ENCODE assay signal across 9 cellular contexts in the genomic region with DNA sequence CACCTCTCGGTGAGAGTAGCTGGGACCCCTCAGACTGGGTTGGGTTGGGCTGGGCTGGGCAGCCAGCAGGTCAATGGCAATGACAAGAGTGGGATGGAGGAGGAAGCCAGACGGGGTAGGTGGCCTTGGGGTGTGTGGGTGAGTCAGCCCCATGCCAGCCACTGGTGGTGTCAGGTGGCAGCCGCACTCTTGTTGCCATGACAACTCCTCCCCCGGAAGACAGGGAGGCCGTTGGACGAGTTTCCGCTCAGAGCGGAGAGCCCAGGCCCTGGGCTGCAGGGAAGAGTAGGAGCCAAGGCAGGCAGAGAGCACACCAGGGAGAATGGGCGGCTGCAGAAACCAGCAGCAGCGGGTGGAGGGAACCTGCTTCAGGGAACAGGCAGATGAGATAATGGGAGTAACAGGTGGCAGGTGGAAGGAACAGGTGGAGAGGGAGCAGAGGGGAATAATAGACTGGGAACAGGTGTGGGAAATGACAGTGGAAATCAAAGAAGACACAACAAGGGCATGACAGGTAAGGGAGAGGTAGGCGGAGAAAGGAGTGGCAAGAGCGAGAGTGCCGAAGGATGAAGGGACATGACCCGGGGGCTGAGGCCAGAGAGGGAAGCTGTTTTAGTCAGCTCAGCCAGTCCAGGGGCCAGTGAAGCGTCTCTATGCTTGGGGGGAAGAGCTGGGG. TPM values are rescaled to one million over a fixed set of nuclear protein-coding genes. Genes with fewer than 3 reads are reported as not detected.
A peak's percentile ranks its signal among the peaks of the same experiment; 100 is the strongest.
DNase-seq lines count a peak whose midpoint lies in the region; ATAC-seq and TF ChIP-seq lines count a peak whose summit lies in the region.
"Had no signal": no experiment of that assay in that cellular context is flagged by ENCODE, and none has a peak within 500 bp of the region (broad histone marks: within the 10 kb centered on the region; RNA-seq: fewer than 3 reads in every experiment).

No MANE protein-coding gene starts in this region.

- no peak overlapping the region for H4K91ac ChIP-seq in H9 (ENCODE audit: insufficient read length, low read depth, low read length)

- peaks cover 11 to 69% (median 66%) of the 10 kb centered on the region in 3 experiments for H3K36me3 Mint-ChIP-seq in H9 (ENCODE audit: insufficient read depth in 1 of 3, low read depth in 3 of 3)
- no peaks in the 10 kb centered on the region for H3K36me3 Mint-ChIP-seq in activated naive CD8-positive, alpha-beta T cell treated with anti-CD3 and anti-CD28 coated beads, Interleukin-2, amount 50 U/mL, for 24 hours (ENCODE audit: low read depth)
- peaks cover 6% of the 10 kb centered on the region for H3K36me3 Mint-ChIP-seq in stimulated activated effector memory CD8-positive, alpha-beta T cell treated with anti-CD3 and anti-CD28 coated beads, Interleukin-12 subunit alpha, Interleukin-12 subunit beta, amount 100 ng/mL, for 72 hours

- H3K9me3 Mint-ChIP-seq in H9 = no peaks in the 10 kb centered on the region; a peak in 1 of 5 replicates
- H3K9me3 Mint-ChIP-seq in activated naive CD8-positive, alpha-beta T cell treated with anti-CD3 and anti-CD28 coated beads, Interleukin-2, amount 50 U/mL, for 24 hours = no peaks in the 10 kb centered on the region
- H3K9me3 Mint-ChIP-seq in stimulated activated effector memory CD8-positive, alpha-beta T cell treated with anti-CD3 and anti-CD28 coated beads, Interleukin-12 subunit alpha, Interleukin-12 subunit beta, amount 100 ng/mL, for 72 hours = no peaks in the 10 kb centered on the region

- no peak overlapping the region for H2BK20ac ChIP-seq in H9 (ENCODE audit: low read depth, low read length, poor library complexity, severe bottlenecking)

- H3K27ac Mint-ChIP-seq in H9 = peak overlapping the region in 2 of 3 experiments; percentile 86 to 88; a peak in 5 of 7 replicates
- H3K27ac Mint-ChIP-seq in activated naive CD8-positive, alpha-beta T cell treated with anti-CD3 and anti-CD28 coated beads, Interleukin-2, amount 50 U/mL, for 24 hours = peak overlapping the region; percentile 11
- H3K27ac Mint-ChIP-seq in stimulated activated effector memory CD8-positive, alpha-beta T cell treated with anti-CD3 and anti-CD28 coated beads, Interleukin-12 subunit alpha, Interleukin-12 subunit beta, amount 100 ng/mL, for 72 hours = peak overlapping the region; percentile 94

- no peak overlapping the region for H4K5ac ChIP-seq in H9 (ENCODE audit: insufficient read length, low read depth, low read length)

- H2BK120ac ChIP-seq in H9 (ENCODE audit: low read depth, low read length, poor library complexity, severe bottlenecking) = no peak overlapping the region

- H3K4me1 ChIP-seq in H9 (ENCODE audit: insufficient read depth, low read length) = peaks cover 7% of the 10 kb centered on the region; the same call in 1 of the 2 replicates

- H3K14ac ChIP-seq in H9 (ENCODE audit: insufficient read depth, low read length) = no peak overlapping the region

- no peak overlapping the region for H3K18ac ChIP-seq in H9 (ENCODE audit: insufficient read length, low read depth, low read length)

- H2AK5ac ChIP-seq in H9 (ENCODE audit: insufficient read length, low read length) = no peak overlapping the region

- no peaks in the 10 kb centered on the region for H3K79me1 ChIP-seq in H9 (ENCODE audit: insufficient read depth, low read depth, low read length, poor library complexity, severe bottlenecking)

- H3K27me3 Mint-ChIP-seq in H9 (ENCODE audit: low read depth) = no peaks in the 10 kb centered on the region; the same call in none of the 2 replicates
- H3K27me3 Mint-ChIP-seq in activated naive CD8-positive, alpha-beta T cell treated with anti-CD3 and anti-CD28 coated beads, Interleukin-2, amount 50 U/mL, for 24 hours = peaks cover 43% of the 10 kb centered on the region

- DNase-seq in H9 (peak; percentile 93), NCI-H2196 (lab: John Stamatoyannopoulos, UW; ENCODE audit: unreplicated experiment) (peak; percentile 97), kidney epithelial cell (ENCODE audit: low read depth) (peak; percentile 86)
- DNase-seq in activated naive CD8-positive, alpha-beta T cell treated with anti-CD3 and anti-CD28 coated beads, Interleukin-2, amount 50 U/mL, for 24 hours = peak; percentile 67
- DNase-seq in stimulated activated effector memory CD8-positive, alpha-beta T cell treated with anti-CD3 and anti-CD28 coated beads, Interleukin-12 subunit alpha, Interleukin-12 subunit beta, amount 100 ng/mL, for 72 hours (ENCODE audit: low spot score in 2 of 2) = peak; percentile 38 to 62

- H4K20me1 ChIP-seq in H9 (ENCODE audit: control insufficient read depth, insufficient read depth, insufficient read length) = no peaks in the 10 kb centered on the region

- H3K56ac ChIP-seq in H9 (ENCODE audit: insufficient read length, low read depth, low read length) = no peak overlapping the region

- peak overlapping the region; percentile 43 for H3K4me2 ChIP-seq in H9 (ENCODE audit: insufficient read depth, insufficient read length, low read length)
- H3K4me2 ChIP-seq: KMS-11 had no signal

- no peak overlapping the region for H3K27ac ChIP-seq in H9 (ENCODE audit: insufficient read length, low read depth, low read length)
- H3K27ac ChIP-seq: KMS-11 had no signal

- H2BK15ac ChIP-seq in H9 (ENCODE audit: low read depth, low read length) = no peak overlapping the region

- no peaks in the 10 kb centered on the region for H3K36me3 ChIP-seq in kidney epithelial cell (ENCODE audit: control insufficient read depth, insufficient read depth, low read length)

- H3K4ac ChIP-seq in H9 (ENCODE audit: low read depth, low read length) = no peak overlapping the region

- H3T11ph ChIP-seq in H9 (ENCODE audit: low read length) = no peak overlapping the region

- peaks cover 57 to 68% of the 10 kb centered on the region in 2 experiments for H3K4me1 Mint-ChIP-seq in H9
- H3K4me1 Mint-ChIP-seq in activated naive CD8-positive, alpha-beta T cell treated with anti-CD3 and anti-CD28 coated beads, Interleukin-2, amount 50 U/mL, for 24 hours = peaks cover 9% of the 10 kb centered on the region
- peaks cover 18% of the 10 kb centered on the region for H3K4me1 Mint-ChIP-seq in stimulated activated effector memory CD8-positive, alpha-beta T cell treated with anti-CD3 and anti-CD28 coated beads, Interleukin-12 subunit alpha, Interleukin-12 subunit beta, amount 100 ng/mL, for 72 hours

- no peak overlapping the region for H4K8ac ChIP-seq in H9 (replicated peaks; ENCODE audit: insufficient read length, low read depth, low read length)

- H2BK12ac ChIP-seq in H9 (ENCODE audit: insufficient read length, low read depth, low read length) = no peak overlapping the region

- H3K4me3 ChIP-seq in kidney epithelial cell (ENCODE audit: low read depth, low read length) = peak overlapping the region; percentile 15

- no peaks in the 10 kb centered on the region for H3K79me2 ChIP-seq in H9 (ENCODE audit: insufficient read depth, low read length)

- H2AFZ ChIP-seq in H9 (ENCODE audit: low read length) = no peak overlapping the region

- H2BK5ac ChIP-seq in H9 (ENCODE audit: insufficient read length, low read length) = no peak overlapping the region

- ATAC-seq in activated naive CD8-positive, alpha-beta T cell treated with anti-CD3 and anti-CD28 coated beads, Interleukin-2, amount 50 U/mL, for 24 hours = peak; percentile 87
- peak; percentile 90 for ATAC-seq in stimulated activated effector memory CD8-positive, alpha-beta T cell treated with anti-CD3 and anti-CD28 coated beads, Interleukin-12 subunit alpha, Interleukin-12 subunit beta, amount 100 ng/mL, for 72 hours
- ATAC-seq in GM21447 (IDR thresholded peaks at IDR 0.05; ENCODE audit: unreplicated experiment) (no peak), GM21737 (IDR thresholded peaks at IDR 0.05; ENCODE audit: unreplicated experiment) (no peak), GM18519 (IDR thresholded peaks at IDR 0.05; ENCODE audit: low FRiP score, unreplicated experiment) (no peak)

- peak overlapping the region; percentile 36 for H3K9ac ChIP-seq in H9 (ENCODE audit: extremely low read depth, insufficient read length, low read length)
- H3K9ac ChIP-seq: KMS-11 had no signal

- no peaks in the 10 kb centered on the region for H3K9me3 ChIP-seq in H9 (ENCODE audit: control insufficient read depth, low read depth, low read length)

- TF ChIP-seq CTCF in H9 (conservative IDR thresholded peaks at IDR 0.05) (no peak), kidney epithelial cell (IDR thresholded peaks at IDR 0.05; ENCODE audit: insufficient read depth, low read length, poor library complexity, severe bottlenecking) (no peak)

- WGBS in H9 (ENCODE audit: extremely low coverage, insufficient read length, low lambda C conversion rate) = no CpG with 5 or more reads among the region's 15 CpGs

- no peak overlapping the region for H3K23ac ChIP-seq in H9 (ENCODE audit: insufficient read length, low read depth, low read length)

- peaks cover 2% of the 10 kb centered on the region for H3K23me2 ChIP-seq in H9 (ENCODE audit: insufficient read length, low read depth, low read length, poor library complexity, severe bottlenecking)

- H3K27me3 ChIP-seq in H9 (ENCODE audit: insufficient read depth, low read length) = no peaks in the 10 kb centered on the region
- no peaks in the 10 kb centered on the region for H3K27me3 ChIP-seq in kidney epithelial cell (ENCODE audit: control insufficient read depth, insufficient read depth, low read length)

- H3K4me3 Mint-ChIP-seq in H9 = no peak overlapping the region
- H3K4me3 Mint-ChIP-seq in activated naive CD8-positive, alpha-beta T cell treated with anti-CD3 and anti-CD28 coated beads, Interleukin-2, amount 50 U/mL, for 24 hours = no peak overlapping the region
- H3K4me3 Mint-ChIP-seq in stimulated activated effector memory CD8-positive, alpha-beta T cell treated with anti-CD3 and anti-CD28 coated beads, Interleukin-12 subunit alpha, Interleukin-12 subunit beta, amount 100 ng/mL, for 72 hours = peak overlapping the region; percentile 64

RNA-seq across cellular contexts. Expression of a gene that starts 8.7 kb away (rescaled TPM):
- 80.4 and 84.8 TPM in 2 replicates for total RNA-seq in H9 (2021)
- total RNA-seq in kidney epithelial cell = 79.4 and 99.9 TPM in 2 replicates

RNA-seq across cellular contexts. Expression of a gene that starts 42.7 kb away (rescaled TPM):
- total RNA-seq in H9 (2021) (34.0 and 36.9 TPM in 2 replicates), kidney epithelial cell (17.4 and 17.8 TPM in 2 replicates)

Comparison
In these comparisons a context has a peak if more than half of its experiments do, and no peak if none do; other contexts are left out.
1. H3K27ac Mint-ChIP-seq: peak in every context shown above with its lines; median percentile 94 in stimulated activated effector memory CD8-positive, alpha-beta T cell treated with anti-CD3 and anti-CD28 coated beads, Interleukin-12 subunit alpha, Interleukin-12 subunit beta, amount 100 ng/mL, for 72 hours; 87 in H9; 11 in activated naive CD8-positive, alpha-beta T cell treated with anti-CD3 and anti-CD28 coated beads, Interleukin-2, amount 50 U/mL, for 24 hours.
2. ATAC-seq: peak in activated naive CD8-positive, alpha-beta T cell treated with anti-CD3 and anti-CD28 coated beads, Interleukin-2, amount 50 U/mL, for 24 hours (single experiment) and stimulated activated effector memory CD8-positive, alpha-beta T cell treated with anti-CD3 and anti-CD28 coated beads, Interleukin-12 subunit alpha, Interleukin-12 subunit beta, amount 100 ng/mL, for 72 hours (single experiment); none in GM21447 (single experiment), GM21737 (single experiment) and GM18519 (single experiment).
3. Peak in every context shown above with its lines, with median percentiles within 50 percentile points of each other: DNase-seq.